In genomic region chr5:102713278-102713677, GRCh38 we compare ENCODE assay signal across 1 cellular context.
TF ChIP-seq lines count a peak whose summit lies in the region.

No MANE protein-coding gene starts in this region.

TF ChIP-seq in H1, 55 proteins besides CTCF, POLR2A, EP300 and RAD21 (continued from another document):
- TF ChIP-seq CHD7 (IDR thresholded peaks at IDR 0.05; ENCODE audit: insufficient replicate concordance, low read length) (no peak), RBBP5 (IDR thresholded peaks at IDR 0.05; ENCODE audit: borderline replicate concordance, low read depth, low read length) (no peak), USF2 (IDR thresholded peaks at IDR 0.05; ENCODE audit: low read length) (no peak), SIX5 (IDR thresholded peaks at IDR 0.05; ENCODE audit: low read depth, low read length) (no peak), SUZ12 (IDR thresholded peaks at IDR 0.05; ENCODE audit: low read length) (no peak), POLR2AphosphoS5 (IDR thresholded peaks at IDR 0.05; ENCODE audit: low read depth, low read length) (no peak), KDM5A (IDR thresholded peaks at IDR 0.05; ENCODE audit: low read length) (no peak), SP4 (IDR thresholded peaks at IDR 0.05; ENCODE audit: low read length) (no peak), PHF8 (conservative IDR thresholded peaks at IDR 0.05; ENCODE audit: low read depth, low read length) (no peak), YY1 (IDR thresholded peaks at IDR 0.05; ENCODE audit: low read depth, low read length) (no peak), RNF2 (IDR thresholded peaks at IDR 0.05; ENCODE audit: borderline replicate concordance, low read depth, low read length, missing control alignments, poor library complexity, severe bottlenecking) (no peak), FOSL1 (IDR thresholded peaks at IDR 0.05; ENCODE audit: insufficient read depth, low read depth, low read length) (no peak)
